ENCODE assay signal across 1 cellular context in the genomic region with DNA sequence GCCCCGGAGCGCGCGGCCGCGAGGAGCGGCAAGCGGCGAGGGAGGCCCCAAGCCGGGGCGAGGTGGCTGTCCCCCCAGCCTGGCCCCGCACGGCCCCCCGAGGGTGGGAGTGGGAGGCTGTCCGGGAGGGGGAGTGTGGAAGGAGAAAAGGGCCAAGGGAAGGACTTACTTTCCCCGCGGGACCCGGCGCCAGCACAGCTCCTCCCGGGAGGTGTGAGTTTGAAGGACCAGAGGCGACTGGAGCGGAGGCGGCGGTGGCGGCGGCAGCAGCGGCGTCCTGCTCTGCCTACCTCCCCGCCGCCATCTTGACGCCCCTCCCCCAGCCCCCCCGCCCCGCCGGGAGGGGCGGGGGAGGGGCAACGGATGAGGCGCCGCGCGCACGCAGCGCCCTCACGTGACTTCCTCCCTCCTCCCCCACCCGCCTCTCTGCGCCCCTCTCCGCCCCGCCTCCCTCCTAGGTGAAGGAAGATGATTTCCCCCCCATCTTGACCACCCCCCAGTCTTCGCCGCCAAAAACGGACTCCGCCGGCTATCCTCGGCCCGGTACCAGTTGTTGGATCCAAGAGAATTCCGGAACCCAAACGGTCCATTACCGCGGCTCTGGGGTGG.
TF ChIP-seq lines count a peak whose summit lies in the region.

TSS of gene SBNO1 (minus strand) at position 316 of the 609 bp plus-strand sequence. CDS start 14,406 bp downstream, outside the sequence.

TF ChIP-seq in GM12878, 131 proteins besides CTCF, POLR2A, EP300 and RAD21 (continued from another document):
- TF ChIP-seq, protein P1, sequence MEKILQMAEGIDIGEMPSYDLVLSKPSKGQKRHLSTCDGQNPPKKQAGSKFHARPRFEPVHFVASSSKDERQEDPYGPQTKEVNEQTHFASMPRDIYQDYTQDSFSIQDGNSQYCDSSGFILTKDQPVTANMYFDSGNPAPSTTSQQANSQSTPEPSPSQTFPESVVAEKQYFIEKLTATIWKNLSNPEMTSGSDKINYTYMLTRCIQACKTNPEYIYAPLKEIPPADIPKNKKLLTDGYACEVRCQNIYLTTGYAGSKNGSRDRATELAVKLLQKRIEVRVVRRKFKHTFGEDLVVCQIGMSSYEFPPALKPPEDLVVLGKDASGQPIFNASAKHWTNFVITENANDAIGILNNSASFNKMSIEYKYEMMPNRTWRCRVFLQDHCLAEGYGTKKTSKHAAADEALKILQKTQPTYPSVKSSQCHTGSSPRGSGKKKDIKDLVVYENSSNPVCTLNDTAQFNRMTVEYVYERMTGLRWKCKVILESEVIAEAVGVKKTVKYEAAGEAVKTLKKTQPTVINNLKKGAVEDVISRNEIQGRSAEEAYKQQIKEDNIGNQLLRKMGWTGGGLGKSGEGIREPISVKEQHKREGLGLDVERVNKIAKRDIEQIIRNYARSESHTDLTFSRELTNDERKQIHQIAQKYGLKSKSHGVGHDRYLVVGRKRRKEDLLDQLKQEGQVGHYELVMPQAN (conservative IDR thresholded peaks at IDR 0.05): peak; percentile 76
- TF ChIP-seq SRF (IDR thresholded peaks at IDR 0.05; ENCODE audit: low read depth in 2 of 2, low read length in 2 of 2) (no peak), SREBF1 (IDR thresholded peaks at IDR 0.05; ENCODE audit: low read length) (no peak), TAF1 (IDR thresholded peaks at IDR 0.05; ENCODE audit: borderline replicate concordance, low read depth, low read length) (peak; percentile 96), GATAD2B (conservative IDR thresholded peaks at IDR 0.05; ENCODE audit: low read depth) (peak; percentile 72; the same call in 1 of the 2 replicates), TCF12 (IDR thresholded peaks at IDR 0.05; ENCODE audit: low read depth, low read length) (peak; percentile 35; the same call in 1 of the 2 replicates), HDAC2 (IDR thresholded peaks at IDR 0.05) (no peak), NR2C1 (IDR thresholded peaks at IDR 0.05) (no peak), NR2C2 (IDR thresholded peaks at IDR 0.05; ENCODE audit: borderline replicate concordance, control insufficient read depth, insufficient read length, low read depth) (no peak), ZNF384 (IDR thresholded peaks at IDR 0.05; ENCODE audit: borderline replicate concordance, low read depth, low read length) (no peak), BACH1 (IDR thresholded peaks at IDR 0.05; ENCODE audit: borderline replicate concordance) (peak; percentile 89), TBL1XR1 (IDR thresholded peaks at IDR 0.05; ENCODE audit: low read depth, low read length) (peak; percentile 53; the same call in 1 of the 2 replicates), FOXM1 (IDR thresholded peaks at IDR 0.05; ENCODE audit: low read depth, low read length) (no peak), ELK1 (IDR thresholded peaks at IDR 0.05; ENCODE audit: low read depth, low read length) (no peak), POU2F2 (IDR thresholded peaks at IDR 0.05; ENCODE audit: borderline replicate concordance, low read depth, low read length) (0 out of 3 replicates have a peak, but pooled peaks have one; percentile 20), TCF3 (IDR thresholded peaks at IDR 0.05; ENCODE audit: borderline replicate concordance, insufficient read depth, low read depth, low read length) (0 out of 2 replicates have a peak, but pooled peaks have one; percentile 18), LARP7 (IDR thresholded peaks at IDR 0.05) (peak; percentile 85), HDAC6 (IDR thresholded peaks at IDR 0.05; ENCODE audit: unreplicated experiment) (no peak), ZNF24 (IDR thresholded peaks at IDR 0.05) (no peak), BCL11A (IDR thresholded peaks at IDR 0.05; ENCODE audit: low read depth, low read length) (no peak), FOXK2 (IDR thresholded peaks at IDR 0.05) (no peak), YY1 (IDR thresholded peaks at IDR 0.05; ENCODE audit: low read depth, low read length) (peak; percentile 95), PML (IDR thresholded peaks at IDR 0.05; ENCODE audit: low read length) (no peak), ZNF687 (IDR thresholded peaks at IDR 0.05) (peak; percentile 41; the same call in 1 of the 2 replicates), EGR1 (IDR thresholded peaks at IDR 0.05; ENCODE audit: borderline replicate concordance in 1 of 2, low read depth in 2 of 2, low read length in 2 of 2) (peak in 1 of 2 experiments; percentile 72; a peak in 2 of 3 replicates), RAD51 (IDR thresholded peaks at IDR 0.05) (no peak), SIN3A (IDR thresholded peaks at IDR 0.05; ENCODE audit: low read depth, low read length) (0 out of 2 replicates have a peak, but pooled peaks have one; percentile 35)
- TF ChIP-seq, protein P2, sequence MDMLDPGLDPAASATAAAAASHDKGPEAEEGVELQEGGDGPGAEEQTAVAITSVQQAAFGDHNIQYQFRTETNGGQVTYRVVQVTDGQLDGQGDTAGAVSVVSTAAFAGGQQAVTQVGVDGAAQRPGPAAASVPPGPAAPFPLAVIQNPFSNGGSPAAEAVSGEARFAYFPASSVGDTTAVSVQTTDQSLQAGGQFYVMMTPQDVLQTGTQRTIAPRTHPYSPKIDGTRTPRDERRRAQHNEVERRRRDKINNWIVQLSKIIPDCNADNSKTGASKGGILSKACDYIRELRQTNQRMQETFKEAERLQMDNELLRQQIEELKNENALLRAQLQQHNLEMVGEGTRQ (IDR thresholded peaks at IDR 0.05; ENCODE audit: borderline replicate concordance, low read depth, low read length): peak; percentile 38
- TF ChIP-seq, protein P3, sequence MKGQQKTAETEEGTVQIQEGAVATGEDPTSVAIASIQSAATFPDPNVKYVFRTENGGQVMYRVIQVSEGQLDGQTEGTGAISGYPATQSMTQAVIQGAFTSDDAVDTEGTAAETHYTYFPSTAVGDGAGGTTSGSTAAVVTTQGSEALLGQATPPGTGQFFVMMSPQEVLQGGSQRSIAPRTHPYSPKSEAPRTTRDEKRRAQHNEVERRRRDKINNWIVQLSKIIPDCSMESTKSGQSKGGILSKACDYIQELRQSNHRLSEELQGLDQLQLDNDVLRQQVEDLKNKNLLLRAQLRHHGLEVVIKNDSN (IDR thresholded peaks at IDR 0.05; ENCODE audit: borderline replicate concordance, extremely low read length, insufficient read depth, low read depth, low read length): peak; percentile 83
- TF ChIP-seq, protein P4, sequence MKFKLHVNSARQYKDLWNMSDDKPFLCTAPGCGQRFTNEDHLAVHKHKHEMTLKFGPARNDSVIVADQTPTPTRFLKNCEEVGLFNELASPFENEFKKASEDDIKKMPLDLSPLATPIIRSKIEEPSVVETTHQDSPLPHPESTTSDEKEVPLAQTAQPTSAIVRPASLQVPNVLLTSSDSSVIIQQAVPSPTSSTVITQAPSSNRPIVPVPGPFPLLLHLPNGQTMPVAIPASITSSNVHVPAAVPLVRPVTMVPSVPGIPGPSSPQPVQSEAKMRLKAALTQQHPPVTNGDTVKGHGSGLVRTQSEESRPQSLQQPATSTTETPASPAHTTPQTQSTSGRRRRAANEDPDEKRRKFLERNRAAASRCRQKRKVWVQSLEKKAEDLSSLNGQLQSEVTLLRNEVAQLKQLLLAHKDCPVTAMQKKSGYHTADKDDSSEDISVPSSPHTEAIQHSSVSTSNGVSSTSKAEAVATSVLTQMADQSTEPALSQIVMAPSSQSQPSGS (IDR thresholded peaks at IDR 0.05; ENCODE audit: low read length): no peak
